8 cellular contexts compared by ENCODE assay signal in genomic region chr6:110179406-110180227, GRCh38. TPM values are rescaled to one million over a fixed set of nuclear protein-coding genes. Genes with fewer than 3 reads are reported as not detected.
DNase-seq lines count a peak whose midpoint lies in the region; ATAC-seq and TF ChIP-seq lines count a peak whose summit lies in the region.

Gene WASF1, minus strand, starts transcription at chr6:110179670. Its CDS starts 52,069 bp downstream, at chr6:110127601.

- in situ Hi-C loops in astrocyte of the cerebellum (cut with HindIII; ENCODE audit: low sequenced_read_pairs), result no loop called here

- DNase-seq in NCI-H1930 (lab: John Stamatoyannopoulos, UW) (peak; percentile 96), T-helper 22 cell (ENCODE audit: low read depth) (peak; percentile 83), astrocyte of the cerebellum (ENCODE audit: low read depth) (peak; percentile 97), hepatic stellate cell (ENCODE audit: low spot score) (peak; percentile 89), putamen (ENCODE audit: low spot score) (peak; percentile 98), uterus (peak; percentile 94 to 96)

- H3K27me3 ChIP-seq in uterus, result no peaks in the 10 kb centered on the region

- intact Hi-C loops in uterus (cut with DNase I; ENCODE audit: low total_unique reads), result loop anchor here (10.0 kb wide), 1 partner anchor 215 kb away; no protein-coding TSS in a partner anchor

- ATAC-seq in GM18499 (IDR thresholded peaks at IDR 0.05; ENCODE audit: insufficient read depth, unreplicated experiment), result peak; percentile 80
- ATAC-seq in HG02973 (IDR thresholded peaks at IDR 0.05; ENCODE audit: unreplicated experiment), result peak; percentile 77

- TF ChIP-seq POLR2A in uterus (IDR thresholded peaks at IDR 0.05), result peak in 1 of 2 donors; percentile 47

- H3K4me1 ChIP-seq in uterus, result peaks cover 11 to 15% of the 10 kb centered on the region in 2 donors

- peak within 1 kb of the TSS; percentile 92 to 95 for H3K27ac ChIP-seq in uterus

- TF ChIP-seq CTCF in astrocyte of the cerebellum (IDR thresholded peaks at IDR 0.05; ENCODE audit: low read depth, low read length, missing control alignments), result no peak
- TF ChIP-seq CTCF in uterus (IDR thresholded peaks at IDR 0.05), result peak in 1 of 4 experiments; percentile 2

- peak within 1 kb of the TSS; percentile 84 for H3K4me3 ChIP-seq in astrocyte of the cerebellum (ENCODE audit: low read depth, low read length)
- peak within 1 kb of the TSS; percentile 84 to 89 for H3K4me3 ChIP-seq in uterus

- no peaks in the 10 kb centered on the region for H3K9me3 ChIP-seq in uterus

- no peaks in the 10 kb centered on the region for H3K36me3 ChIP-seq in uterus

RNA-seq across cellular contexts. Expression of gene WASF1, which starts in this region (rescaled TPM):
- 10 to 100 TPM in 3 of 4 donors, 1 to 10 TPM in 1; 5.9 to 27.3 (median 17.2) TPM for total RNA-seq in uterus

Comparison
In these comparisons a context has a peak if more than half of its experiments do, and no peak if none do; other contexts are left out.
1. Peak in every context shown above with its lines: DNase-seq, ATAC-seq, H3K4me3 ChIP-seq and H3K27ac ChIP-seq.